In genomic region chr14:68232643-68233055, GRCh38 we compare ENCODE assay signal across 9 cellular contexts.
DNase-seq lines count a peak whose midpoint lies in the region; ATAC-seq and TF ChIP-seq lines count a peak whose summit lies in the region.
"Had no signal": no experiment of that assay in that cellular context is flagged by ENCODE, and none has a peak within 500 bp of the region (broad histone marks: within the 10 kb centered on the region; RNA-seq: fewer than 3 reads in every experiment).

No MANE protein-coding gene starts in this region.

- peak; percentile 81 for ATAC-seq in HCT116

- peak overlapping the region; percentile 97 for H3K27ac ChIP-seq in HCT116 (ENCODE audit: low read depth, low read length)
- H3K27ac ChIP-seq: BLaER1 had no signal

- H3K27ac Mint-ChIP-seq in type B pancreatic cell: no peak overlapping the region

- H3K4me2 ChIP-seq in HCT116 (ENCODE audit: low read length): peak overlapping the region; percentile 58
- H3K4me2 ChIP-seq: BLaER1 had no signal

- no peak for TF ChIP-seq POLR2A in HCT116 (IDR thresholded peaks at IDR 0.05; ENCODE audit: borderline replicate concordance, extremely low read depth, insufficient read depth, insufficient read length)

- H3K4me3 Mint-ChIP-seq in type B pancreatic cell: no peak overlapping the region

- POLR2A ChIA-PET in HCT116 (lab: Charles Lee): no interaction called here

- H3K36me3 ChIP-seq in HCT116 (ENCODE audit: control insufficient read depth in 1 of 2, insufficient read depth in 2 of 2, low read length in 2 of 2) (no peaks in the 10 kb centered on the region), mucosa of stomach (ENCODE audit: control insufficient read depth, insufficient read depth, low read length) (no peaks in the 10 kb centered on the region)
- H3K36me3 ChIP-seq: BLaER1 had no signal

- H3K9ac ChIP-seq in HCT116 (ENCODE audit: low read length) (no peak overlapping the region), mucosa of stomach (ENCODE audit: low read length) (peak overlapping the region; percentile 33)
- H3K9ac ChIP-seq: BLaER1 had no signal

- H3K79me2 ChIP-seq in HCT116 (ENCODE audit: insufficient read depth, low read length): no peaks in the 10 kb centered on the region

- no peaks in the 10 kb centered on the region for H3K27me3 Mint-ChIP-seq in type B pancreatic cell

- H3K27me3 ChIP-seq in HCT116 (ENCODE audit: insufficient read depth, low read length): no peaks in the 10 kb centered on the region
- H3K27me3 ChIP-seq in mucosa of stomach (ENCODE audit: control insufficient read depth, insufficient read depth, low read length): no peaks in the 10 kb centered on the region
- H3K27me3 ChIP-seq: BLaER1 had no signal

- H3K4me1 ChIP-seq in HCT116 (ENCODE audit: control insufficient read depth in 1 of 2, insufficient read depth in 2 of 2, low read length in 2 of 2) (peaks cover 30 to 57% of the 10 kb centered on the region in 2 experiments), mucosa of stomach (ENCODE audit: control insufficient read depth, insufficient read depth, low read length) (peaks cover 49% of the 10 kb centered on the region)
- H3K4me1 ChIP-seq: BLaER1 had no signal

- TF ChIP-seq CTCF in HCT116 (IDR thresholded peaks at IDR 0.05 in 2 of 3, conservative IDR thresholded peaks at IDR 0.05 in 1 of 3; ENCODE audit: borderline replicate concordance in 1 of 3, insufficient read depth in 1 of 3, low read depth in 2 of 3, low read length in 2 of 3) (no peak), type B pancreatic cell (conservative IDR thresholded peaks at IDR 0.05) (no peak)

- BruUV-seq in HCT116 (replicated peaks; lab: Mats Ljungman, UMichigan): no TSS peak

- peak; percentile 67 for DNase-seq in DMS53 (lab: John Stamatoyannopoulos, UW)
- no peak for DNase-seq in DMS53 treated with DMSO at 0.1 percent for 48 hours (lab: John Stamatoyannopoulos, UW; ENCODE audit: unreplicated experiment)
- peak; percentile 82 for DNase-seq in HCT116 (ENCODE audit: low read depth, low spot score)
- DNase-seq in NCI-H2196 (lab: John Stamatoyannopoulos, UW; ENCODE audit: unreplicated experiment): peak; percentile 58
- peak; percentile 98 for DNase-seq in dedifferentiated amniotic fluid mesenchymal stem cell (ENCODE audit: extremely low spot score)
- no peak for DNase-seq in iPS-NIHi7 (ENCODE audit: extremely low spot score)
- DNase-seq in type B pancreatic cell (ENCODE audit: extremely low spot score, unreplicated experiment): no peak

- no peaks in the 10 kb centered on the region for H4K20me1 ChIP-seq in HCT116 (ENCODE audit: insufficient read depth)
- H4K20me1 ChIP-seq: BLaER1 had no signal

- H3K9me3 ChIP-seq in HCT116 (ENCODE audit: control insufficient read depth in 1 of 2, insufficient read depth in 1 of 2, low read depth in 1 of 2, low read length in 2 of 2) (no peaks in the 10 kb centered on the region), mucosa of stomach (ENCODE audit: control insufficient read depth, low read length) (no peaks in the 10 kb centered on the region)
- H3K9me3 ChIP-seq: BLaER1 had no signal

- CTCF ChIA-PET in HCT116 (lab: Charles Lee): interaction anchor here (1.1 kb wide), 1 partner anchor 612 kb away, joined by 3 read pairs; no protein-coding TSS in a partner anchor

- intact Hi-C loops in HCT116 (cut with micrococcal nuclease): no loop called here

- no peak for TF ChIP-seq RAD21 in HCT116 (IDR thresholded peaks at IDR 0.05; ENCODE audit: low read depth)

- no peaks in the 10 kb centered on the region for H3K9me3 Mint-ChIP-seq in type B pancreatic cell

- H3K36me3 Mint-ChIP-seq in type B pancreatic cell: peaks cover 4% of the 10 kb centered on the region

- peaks cover 12% of the 10 kb centered on the region for H3K4me1 Mint-ChIP-seq in type B pancreatic cell (ENCODE audit: unreplicated experiment)

- RAD21 ChIA-PET in HCT116 (lab: Charles Lee; ENCODE audit: low non-redundant PET in 1 of 2, low total read pairs in 2 of 2, uncharacterized antibody in 2 of 2, unreplicated experiment in 2 of 2): no interaction called here

- H3K4me3 ChIP-seq in HCT116 (replicated peaks in 1 of 2; ENCODE audit: low read depth in 1 of 2, low read length in 2 of 2) (no peak overlapping the region), mucosa of stomach (ENCODE audit: low read length) (no peak overlapping the region)
- H3K4me3 ChIP-seq: BLaER1 had no signal

- no peaks in the 10 kb centered on the region for H3K9me2 ChIP-seq in HCT116 (ENCODE audit: insufficient read depth)

- peak overlapping the region; percentile 32 for H2AFZ ChIP-seq in HCT116 (ENCODE audit: low read depth, low read length, poor library complexity, severe bottlenecking)

TF ChIP-seq in HCT116, 20 proteins besides CTCF, POLR2A, EP300 and RAD21:
- TF ChIP-seq SP1 (IDR thresholded peaks at IDR 0.05; ENCODE audit: low read depth): peak; percentile 53
- peak; percentile 46; the same call in 1 of the 2 replicates for TF ChIP-seq CEBPB (IDR thresholded peaks at IDR 0.05; ENCODE audit: low read depth)
- no peak for TF ChIP-seq YY1 (IDR thresholded peaks at IDR 0.05; ENCODE audit: extremely low read depth, insufficient replicate concordance, low read depth, low read length)
- peak; percentile 75 for TF ChIP-seq JUND (IDR thresholded peaks at IDR 0.05)
- TF ChIP-seq, protein P1, sequence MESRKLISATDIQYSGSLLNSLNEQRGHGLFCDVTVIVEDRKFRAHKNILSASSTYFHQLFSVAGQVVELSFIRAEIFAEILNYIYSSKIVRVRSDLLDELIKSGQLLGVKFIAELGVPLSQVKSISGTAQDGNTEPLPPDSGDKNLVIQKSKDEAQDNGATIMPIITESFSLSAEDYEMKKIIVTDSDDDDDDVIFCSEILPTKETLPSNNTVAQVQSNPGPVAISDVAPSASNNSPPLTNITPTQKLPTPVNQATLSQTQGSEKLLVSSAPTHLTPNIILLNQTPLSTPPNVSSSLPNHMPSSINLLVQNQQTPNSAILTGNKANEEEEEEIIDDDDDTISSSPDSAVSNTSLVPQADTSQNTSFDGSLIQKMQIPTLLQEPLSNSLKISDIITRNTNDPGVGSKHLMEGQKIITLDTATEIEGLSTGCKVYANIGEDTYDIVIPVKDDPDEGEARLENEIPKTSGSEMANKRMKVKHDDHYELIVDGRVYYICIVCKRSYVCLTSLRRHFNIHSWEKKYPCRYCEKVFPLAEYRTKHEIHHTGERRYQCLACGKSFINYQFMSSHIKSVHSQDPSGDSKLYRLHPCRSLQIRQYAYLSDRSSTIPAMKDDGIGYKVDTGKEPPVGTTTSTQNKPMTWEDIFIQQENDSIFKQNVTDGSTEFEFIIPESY (IDR thresholded peaks at IDR 0.05; ENCODE audit: extremely low read depth, insufficient replicate concordance, low read length): no peak
- no peak for TF ChIP-seq SIN3A (IDR thresholded peaks at IDR 0.05; ENCODE audit: low read depth)
- no peak for TF ChIP-seq EZH2phosphoT487 (IDR thresholded peaks at IDR 0.05; ENCODE audit: borderline replicate concordance)
- no peak for TF ChIP-seq ZNF274 (IDR thresholded peaks at IDR 0.05; ENCODE audit: low read depth, low read length)
- TF ChIP-seq, protein P2, sequence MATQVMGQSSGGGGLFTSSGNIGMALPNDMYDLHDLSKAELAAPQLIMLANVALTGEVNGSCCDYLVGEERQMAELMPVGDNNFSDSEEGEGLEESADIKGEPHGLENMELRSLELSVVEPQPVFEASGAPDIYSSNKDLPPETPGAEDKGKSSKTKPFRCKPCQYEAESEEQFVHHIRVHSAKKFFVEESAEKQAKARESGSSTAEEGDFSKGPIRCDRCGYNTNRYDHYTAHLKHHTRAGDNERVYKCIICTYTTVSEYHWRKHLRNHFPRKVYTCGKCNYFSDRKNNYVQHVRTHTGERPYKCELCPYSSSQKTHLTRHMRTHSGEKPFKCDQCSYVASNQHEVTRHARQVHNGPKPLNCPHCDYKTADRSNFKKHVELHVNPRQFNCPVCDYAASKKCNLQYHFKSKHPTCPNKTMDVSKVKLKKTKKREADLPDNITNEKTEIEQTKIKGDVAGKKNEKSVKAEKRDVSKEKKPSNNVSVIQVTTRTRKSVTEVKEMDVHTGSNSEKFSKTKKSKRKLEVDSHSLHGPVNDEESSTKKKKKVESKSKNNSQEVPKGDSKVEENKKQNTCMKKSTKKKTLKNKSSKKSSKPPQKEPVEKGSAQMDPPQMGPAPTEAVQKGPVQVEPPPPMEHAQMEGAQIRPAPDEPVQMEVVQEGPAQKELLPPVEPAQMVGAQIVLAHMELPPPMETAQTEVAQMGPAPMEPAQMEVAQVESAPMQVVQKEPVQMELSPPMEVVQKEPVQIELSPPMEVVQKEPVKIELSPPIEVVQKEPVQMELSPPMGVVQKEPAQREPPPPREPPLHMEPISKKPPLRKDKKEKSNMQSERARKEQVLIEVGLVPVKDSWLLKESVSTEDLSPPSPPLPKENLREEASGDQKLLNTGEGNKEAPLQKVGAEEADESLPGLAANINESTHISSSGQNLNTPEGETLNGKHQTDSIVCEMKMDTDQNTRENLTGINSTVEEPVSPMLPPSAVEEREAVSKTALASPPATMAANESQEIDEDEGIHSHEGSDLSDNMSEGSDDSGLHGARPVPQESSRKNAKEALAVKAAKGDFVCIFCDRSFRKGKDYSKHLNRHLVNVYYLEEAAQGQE (IDR thresholded peaks at IDR 0.05; ENCODE audit: low read depth): no peak
- 0 out of 2 replicates have a peak, but pooled peaks have one; percentile 31 for TF ChIP-seq MAX (IDR thresholded peaks at IDR 0.05)
- TF ChIP-seq EZH2 (IDR thresholded peaks at IDR 0.05): no peak
- TF ChIP-seq TCF7L2 (IDR thresholded peaks at IDR 0.05; ENCODE audit: borderline replicate concordance, extremely low read depth, insufficient read depth, insufficient read length): no peak
- peak; percentile 33; the same call in 1 of the 2 replicates for TF ChIP-seq SRF (IDR thresholded peaks at IDR 0.05; ENCODE audit: low read depth)
- no peak for TF ChIP-seq EGR1 (IDR thresholded peaks at IDR 0.05; ENCODE audit: low read depth)
- TF ChIP-seq ELF1 (IDR thresholded peaks at IDR 0.05; ENCODE audit: borderline replicate concordance, low read depth): no peak
- TF ChIP-seq, protein P3, sequence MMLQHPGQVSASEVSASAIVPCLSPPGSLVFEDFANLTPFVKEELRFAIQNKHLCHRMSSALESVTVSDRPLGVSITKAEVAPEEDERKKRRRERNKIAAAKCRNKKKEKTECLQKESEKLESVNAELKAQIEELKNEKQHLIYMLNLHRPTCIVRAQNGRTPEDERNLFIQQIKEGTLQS (IDR thresholded peaks at IDR 0.05): 0 out of 2 replicates have a peak, but pooled peaks have one; percentile 26
- TF ChIP-seq CBX3 (IDR thresholded peaks at IDR 0.05; ENCODE audit: low read depth): 0 out of 2 replicates have a peak, but pooled peaks have one; percentile 63
- no peak for TF ChIP-seq POLR2AphosphoS5 (IDR thresholded peaks at IDR 0.05; ENCODE audit: low read depth, low read length)
- TF ChIP-seq ZFX (IDR thresholded peaks at IDR 0.05): no peak
- TF ChIP-seq FOSL1 (IDR thresholded peaks at IDR 0.05; ENCODE audit: low read depth): peak; percentile 74

Comparison
In these comparisons a context has a peak if more than half of its experiments do, and no peak if none do; other contexts are left out.
1. DNase-seq: peak in DMS53 (single experiment), HCT116 (single experiment), NCI-H2196 (single experiment) and dedifferentiated amniotic fluid mesenchymal stem cell (single experiment); none in DMS53 treated with DMSO at 0.1 percent for 48 hours (single experiment), iPS-NIHi7 (single experiment) and type B pancreatic cell (single experiment).